ENCODE assay signal across 16 cellular contexts in the genomic region with DNA sequence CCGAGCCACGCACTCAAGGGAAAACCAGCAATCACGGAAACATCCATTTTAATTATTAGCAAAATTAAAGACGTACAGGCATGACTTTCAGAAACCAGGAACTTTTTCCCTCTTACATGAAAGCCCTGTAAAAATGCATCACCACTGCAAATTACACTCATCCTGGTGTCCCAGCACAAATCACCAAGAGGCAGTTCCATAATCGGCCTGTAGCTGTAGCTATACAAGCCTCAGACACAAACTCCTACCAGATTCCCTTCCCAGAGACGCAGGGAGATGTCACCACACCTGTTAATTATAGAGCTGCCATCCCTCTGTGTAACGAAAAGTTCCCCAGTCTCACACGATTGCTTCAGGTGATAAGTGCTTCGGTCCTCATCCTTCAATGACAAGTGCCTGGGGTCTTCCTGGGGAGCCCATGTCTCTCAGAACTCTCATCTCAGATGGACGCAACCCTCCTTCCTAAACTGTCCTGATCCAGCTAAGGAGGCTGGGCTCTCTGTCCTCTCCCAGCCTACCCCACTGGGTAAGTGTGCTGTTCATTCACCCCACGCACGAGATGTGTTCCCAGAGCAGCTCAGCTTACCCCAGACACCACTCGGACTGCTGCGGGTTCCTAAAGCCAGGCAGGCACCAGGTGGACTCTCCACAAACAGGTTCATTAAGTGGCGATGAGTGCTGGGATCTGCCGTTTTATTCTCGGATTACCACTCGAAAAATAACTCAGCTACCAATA. TPM values are rescaled to one million over a fixed set of nuclear protein-coding genes. Genes with fewer than 3 reads are reported as not detected.
DNase-seq lines count a peak whose midpoint lies in the region; ATAC-seq and TF ChIP-seq lines count a peak whose summit lies in the region.
"Had no signal": no experiment of that assay in that cellular context is flagged by ENCODE, and none has a peak within 500 bp of the region (broad histone marks: within the 10 kb centered on the region; RNA-seq: fewer than 3 reads in every experiment).

No MANE protein-coding gene starts in this region.

- H3K4me3 Mint-ChIP-seq in chondrocyte (ENCODE audit: unreplicated experiment) (no peak overlapping the region), natural killer cell (no peak overlapping the region)
- H3K4me3 Mint-ChIP-seq: activated B cell treated with CpG ODN at 0.5 μM for 24 hours; CD8-positive, alpha-beta T cell; T-cell had no signal

- H3K9me3 Mint-ChIP-seq in chondrocyte (ENCODE audit: low read depth) (no peaks in the 10 kb centered on the region), natural killer cell (no peaks in the 10 kb centered on the region)
- H3K9me3 Mint-ChIP-seq: activated B cell treated with CpG ODN at 0.5 μM for 24 hours had no signal

- H3K4me1 Mint-ChIP-seq in chondrocyte (ENCODE audit: low read depth) (peaks cover 14% of the 10 kb centered on the region), natural killer cell (peaks cover 4 to 6% of the 10 kb centered on the region in 2 donors)
- H3K4me1 Mint-ChIP-seq: activated B cell treated with CpG ODN at 0.5 μM for 24 hours had no signal

- no peaks in the 10 kb centered on the region for H3K27me3 Mint-ChIP-seq in chondrocyte (ENCODE audit: low read depth)
- H3K27me3 Mint-ChIP-seq in natural killer cell (ENCODE audit: low read depth in 2 of 2), result peaks cover 25 to 52% of the 10 kb centered on the region in 2 donors

- no peaks in the 10 kb centered on the region for H3K27me3 ChIP-seq in layer of hippocampus (ENCODE audit: control insufficient read depth, insufficient read depth, low read length)

- H3K27ac ChIP-seq in layer of hippocampus (ENCODE audit: low read depth, low read length), result peak overlapping the region; percentile 69
- peak overlapping the region; percentile 94 for H3K27ac ChIP-seq in temporal lobe (ENCODE audit: low read depth, low read length)
- H3K27ac ChIP-seq: brain microvascular endothelial cell had no signal

- H3K27ac Mint-ChIP-seq in chondrocyte (ENCODE audit: unreplicated experiment) (no peak overlapping the region), natural killer cell (no peak overlapping the region)
- H3K27ac Mint-ChIP-seq: activated B cell treated with CpG ODN at 0.5 μM for 24 hours; CD8-positive, alpha-beta T cell; T-cell had no signal

- no peak for ATAC-seq in natural killer cell
- ATAC-seq: CD8-positive, alpha-beta T cell; left cardiac atrium; mucosa of descending colon; T-cell had no signal

- intact Hi-C loops in natural killer cell (cut with micrococcal nuclease), result no loop called here

- TF ChIP-seq CTCF in chondrocyte (IDR thresholded peaks at IDR 0.05) (peak; percentile 17), natural killer cell (IDR thresholded peaks at IDR 0.05) (no peak)

- DNase-seq in NCI-H748 (lab: John Stamatoyannopoulos, UW; ENCODE audit: unreplicated experiment), result peak; percentile 7
- DNase-seq in NCI-H748 treated with DMSO at 0.1 percent for 48 hours (lab: John Stamatoyannopoulos, UW), result no peak
- DNase-seq in chondrocyte (ENCODE audit: low spot score), result peak; percentile 26
- DNase-seq in NCI-H1694 treated with DMSO at 0.1 percent for 48 hours (lab: John Stamatoyannopoulos, UW), result no peak
- no peak for DNase-seq in NCI-H345 treated with DMSO at 0.1 percent for 48 hours (lab: John Stamatoyannopoulos, UW; ENCODE audit: unreplicated experiment)
- DNase-seq in natural killer cell, result no peak
- DNase-seq: activated B cell treated with CpG ODN at 0.5 μM for 24 hours; activated effector memory CD4-positive, alpha-beta T cell treated with anti-CD3 and anti-CD28 coated beads, Interleukin-2, amount 50 U/mL, for 16 hours; brain microvascular endothelial cell; CD8-positive, alpha-beta T cell; left cardiac atrium; mucosa of descending colon; NCI-H1694; T-cell had no signal

- H3K36me3 Mint-ChIP-seq in chondrocyte (ENCODE audit: low read depth) (no peaks in the 10 kb centered on the region), natural killer cell (peaks cover 7% of the 10 kb centered on the region)
- H3K36me3 Mint-ChIP-seq: CD8-positive, alpha-beta T cell; T-cell had no signal

RNA-seq across cellular contexts. Expression of a gene that starts 5.9 kb away (rescaled TPM):
- total RNA-seq in chondrocyte (1.7 to 6.0 TPM (median 2.9 TPM) in 3 replicates), temporal lobe (46.7 TPM), natural killer cell (1 to 10 TPM in 1 of 3 donors, under 1 TPM in 1, not detected in 1; 0.72 to 5.6 TPM)
- total RNA-seq: activated B cell treated with CpG ODN at 0.5 μM for 24 hours had no signal

Comparison
In these comparisons a context has a peak if more than half of its experiments do, and no peak if none do; other contexts are left out.
1. DNase-seq: peak in NCI-H748 (single experiment) and chondrocyte (single experiment); none in NCI-H748 treated with DMSO at 0.1 percent for 48 hours (single experiment), NCI-H1694 treated with DMSO at 0.1 percent for 48 hours (single experiment), NCI-H345 treated with DMSO at 0.1 percent for 48 hours (single experiment) and natural killer cell (single experiment).